In genomic region chr7:94179466-94179865, GRCh38 we compare ENCODE assay signal across 16 cellular contexts.
"Had no signal": no experiment of that assay in that cellular context is flagged by ENCODE, and none has a peak within 500 bp of the region (broad histone marks: within the 10 kb centered on the region; RNA-seq: fewer than 3 reads in every experiment).

No MANE protein-coding gene starts in this region.

- H3K9me3 Mint-ChIP-seq: type B pancreatic cell had no signal

- H3K4me3 ChIP-seq: colonic mucosa, hepatocyte, lung had no signal

- H3K4me1 ChIP-seq: colonic mucosa had no signal

- ATAC-seq: esophagus mucosa, foreskin keratinocyte, left colon, left ventricle myocardium superior, natural killer cell, right cardiac atrium had no signal

- H3K27ac Mint-ChIP-seq: natural killer cell, type B pancreatic cell had no signal

- H3K4me2 ChIP-seq: hepatocyte had no signal

- H2AFZ ChIP-seq: hepatocyte had no signal

- H3K4me3 Mint-ChIP-seq: natural killer cell, neural crest cell, type B pancreatic cell had no signal

- H3K27ac ChIP-seq: colonic mucosa, foreskin keratinocyte, hepatocyte had no signal

- H3K27me3 Mint-ChIP-seq: type B pancreatic cell had no signal

- H3K9me3 ChIP-seq: colonic mucosa had no signal

- H3K27me3 ChIP-seq: colonic mucosa, foreskin keratinocyte, hepatocyte had no signal

- H3K36me3 Mint-ChIP-seq: natural killer cell, type B pancreatic cell had no signal

- DNase-seq: colonic mucosa; dermis blood vessel endothelial cell; foreskin keratinocyte; head of caudate nucleus; left colon; left ventricle myocardium superior; natural killer cell; right cardiac atrium; small intestine; stimulated activated CD4-positive, alpha-beta T cell treated with anti-CD3 and anti-CD28 coated beads, Interleukin-12 subunit alpha, Interleukin-12 subunit beta, amount 100 ng/mL, for 4 hours; stimulated activated naive CD4-positive, alpha-beta T cell treated with Interleukin-2 at 50 U/mL for 16 hours had no signal

- H3K36me3 ChIP-seq: colonic mucosa had no signal

- H3K79me2 ChIP-seq: hepatocyte had no signal
